ENCODE assay signal across 19 cellular contexts in the genomic region with DNA sequence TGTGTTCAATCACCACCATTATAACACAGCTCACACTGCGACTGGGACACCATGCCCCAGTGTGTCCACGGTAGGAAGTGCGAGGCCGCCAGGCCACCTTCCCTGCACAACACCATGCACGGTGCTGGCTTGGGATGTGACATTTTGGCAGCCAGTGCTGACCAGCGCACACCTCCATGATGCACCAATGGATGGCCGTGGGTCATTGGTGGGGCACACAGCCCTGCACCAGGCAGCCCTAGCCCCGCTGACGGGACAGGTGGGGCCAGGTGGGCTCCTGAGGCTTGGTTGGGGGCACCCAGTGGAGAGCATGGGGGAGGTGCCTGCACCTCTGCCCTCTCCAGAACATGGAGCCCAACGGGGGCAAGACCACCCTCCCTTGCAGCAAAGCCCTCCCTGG. TPM values are rescaled to one million over a fixed set of nuclear protein-coding genes. Genes with fewer than 3 reads are reported as not detected.
DNase-seq lines count a peak whose midpoint lies in the region; ATAC-seq and TF ChIP-seq lines count a peak whose summit lies in the region.
"Had no signal": no experiment of that assay in that cellular context is flagged by ENCODE, and none has a peak within 500 bp of the region (broad histone marks: within the 10 kb centered on the region; RNA-seq: fewer than 3 reads in every experiment).

No MANE protein-coding gene starts in this region.

- H4K8ac ChIP-seq in neuronal stem cell (ENCODE audit: low read depth, low read length) = peak overlapping the region; percentile 65

- H3K27me3 Mint-ChIP-seq in activated naive CD8-positive, alpha-beta T cell treated with anti-CD3 and anti-CD28 coated beads, Interleukin-2, amount 50 U/mL, for 24 hours = peaks cover 17% of the 10 kb centered on the region

- H2BK120ac ChIP-seq in neuronal stem cell (ENCODE audit: low read depth, low read length) = peak overlapping the region; percentile 91

- TF ChIP-seq CTCF in RWPE2 (IDR thresholded peaks at IDR 0.05; ENCODE audit: poor library complexity, severe bottlenecking) (no peak), left ventricle myocardium inferior (IDR thresholded peaks at IDR 0.05; ENCODE audit: borderline replicate concordance) (no peak)

- H3K9me3 ChIP-seq in RWPE2 (ENCODE audit: severe bottlenecking) (no peaks in the 10 kb centered on the region), left ventricle myocardium inferior (replicated peaks) (no peaks in the 10 kb centered on the region), neuronal stem cell (replicated peaks in 1 of 2; ENCODE audit: control insufficient read depth in 2 of 2, insufficient read depth in 1 of 2, low read depth in 1 of 2, low read length in 2 of 2) (peaks cover 3 to 5% of the 10 kb centered on the region in 2 donors), aorta (ENCODE audit: control insufficient read depth, low read length) (no peaks in the 10 kb centered on the region)
- H3K9me3 ChIP-seq: SK-N-SH had no signal

- H3K27ac ChIP-seq in RWPE2 (ENCODE audit: poor library complexity, severe bottlenecking) = no peak overlapping the region
- H3K27ac ChIP-seq in left ventricle myocardium inferior (replicated peaks) = peak overlapping the region; percentile 75
- H3K27ac ChIP-seq in neuronal stem cell (replicated peaks; ENCODE audit: low read length) = no peak overlapping the region
- H3K27ac ChIP-seq in aorta (ENCODE audit: low read depth in 1 of 2, low read length in 2 of 2) = no peak overlapping the region
- H3K27ac ChIP-seq: KMS-11 had no signal

- peak overlapping the region; percentile 98 for H3K23ac ChIP-seq in neuronal stem cell (ENCODE audit: low read depth, low read length, poor library complexity)

- H3K4me3 ChIP-seq in RWPE2 (ENCODE audit: severe bottlenecking) = no peak overlapping the region
- no peak overlapping the region for H3K4me3 ChIP-seq in left ventricle myocardium inferior
- peak overlapping the region in 1 of 2 donors; percentile 43 for H3K4me3 ChIP-seq in neuronal stem cell (ENCODE audit: low read length in 2 of 2)
- H3K4me3 ChIP-seq in aorta (ENCODE audit: low read length in 2 of 2) = no peak overlapping the region

- intact Hi-C loops in left ventricle myocardium inferior (cut with micrococcal nuclease) (no loop called here), aorta (cut with DNase I) (no loop called here)

- H3K27me3 ChIP-seq in RWPE2 (ENCODE audit: insufficient read depth, poor library complexity, severe bottlenecking) (peaks cover 9% of the 10 kb centered on the region), left ventricle myocardium inferior (ENCODE audit: low read depth) (peaks cover 34% of the 10 kb centered on the region), neuronal stem cell (ENCODE audit: control insufficient read depth in 3 of 3, insufficient read depth in 3 of 3, low read depth in 1 of 3, low read length in 3 of 3) (peaks cover 0 to 7% (median 0%) of the 10 kb centered on the region in 3 experiments), aorta (ENCODE audit: control insufficient read depth in 1 of 2, insufficient read depth in 2 of 2, low read length in 1 of 2) (no peaks in the 10 kb centered on the region)

- H3K14ac ChIP-seq in neuronal stem cell (ENCODE audit: low read length) = peak overlapping the region; percentile 38

- no peaks in the 10 kb centered on the region for H3K4me1 Mint-ChIP-seq in activated naive CD8-positive, alpha-beta T cell treated with anti-CD3 and anti-CD28 coated beads, Interleukin-2, amount 50 U/mL, for 24 hours

- no peak overlapping the region for H3K27ac Mint-ChIP-seq in activated naive CD8-positive, alpha-beta T cell treated with anti-CD3 and anti-CD28 coated beads, Interleukin-2, amount 50 U/mL, for 24 hours
- H3K27ac Mint-ChIP-seq: CD4-positive, alpha-beta T cell had no signal

- no peak overlapping the region for H4K91ac ChIP-seq in neuronal stem cell (ENCODE audit: low read depth, low read length, poor library complexity)

- DNase-seq in RWPE2 (ENCODE audit: low spot score) (peak; percentile 41), left ventricle myocardium inferior (peak; percentile 13), neuronal stem cell (ENCODE audit: low spot score) (no peak), aorta (peak; percentile 38 to 48), NCI-H1105 treated with DMSO at 0.1 percent for 48 hours (lab: John Stamatoyannopoulos, UW) (no peak)
- DNase-seq in activated naive CD8-positive, alpha-beta T cell treated with anti-CD3 and anti-CD28 coated beads, Interleukin-2, amount 50 U/mL, for 24 hours = no peak
- DNase-seq: CD4-positive, alpha-beta T cell; DMS79 treated with DMSO at 0.1 percent for 48 hours; IMR-90; MV-4-11; NCI-H187 treated with DMSO at 0.1 percent for 48 hours; NCI-H2107; SIG-M5 had no signal

- peak overlapping the region; percentile 63 for H2AK5ac ChIP-seq in neuronal stem cell (ENCODE audit: low read depth, low read length)

- no peak overlapping the region for H3K9ac ChIP-seq in neuronal stem cell (ENCODE audit: low read depth, low read length, poor library complexity)
- H3K9ac ChIP-seq: KMS-11, SK-N-SH had no signal

- no CpG with 5 or more reads among the region's 10 CpGs for WGBS in neuronal stem cell (ENCODE audit: extremely low coverage in 2 of 2, insufficient read length in 2 of 2, insufficient replicate concordance in 1 of 2), 2 donors
- WGBS in aorta, 2 donors = 93 to 95% methylated on average over 10 of the region's 10 CpGs

- ATAC-seq in RWPE2 (ENCODE audit: low read depth) = no peak
- no peak for ATAC-seq in aorta (ENCODE audit: low FRiP score)
- ATAC-seq in activated naive CD8-positive, alpha-beta T cell treated with anti-CD3 and anti-CD28 coated beads, Interleukin-2, amount 50 U/mL, for 24 hours = no peak
- no peak for ATAC-seq in GM21423 (IDR thresholded peaks at IDR 0.05; ENCODE audit: unreplicated experiment)
- ATAC-seq: HCT116 had no signal

- no peaks in the 10 kb centered on the region for H3K79me1 ChIP-seq in neuronal stem cell (ENCODE audit: low read depth, low read length)

- peak overlapping the region; percentile 58 for H2BK12ac ChIP-seq in neuronal stem cell (ENCODE audit: low read length)

- H3K4me3 Mint-ChIP-seq in activated naive CD8-positive, alpha-beta T cell treated with anti-CD3 and anti-CD28 coated beads, Interleukin-2, amount 50 U/mL, for 24 hours = no peak overlapping the region
- H3K4me3 Mint-ChIP-seq: CD4-positive, alpha-beta T cell had no signal

- H2BK5ac ChIP-seq in neuronal stem cell (ENCODE audit: low read length) = peak overlapping the region; percentile 6

- peak overlapping the region; percentile 58 for H2BK15ac ChIP-seq in neuronal stem cell (ENCODE audit: low read length)

- H3K4me2 ChIP-seq in neuronal stem cell (ENCODE audit: insufficient read depth, low read length, poor library complexity, severe bottlenecking) = no peak overlapping the region
- H3K4me2 ChIP-seq: KMS-11, SK-N-SH had no signal

- no peaks in the 10 kb centered on the region for H3K4me1 ChIP-seq in RWPE2 (ENCODE audit: insufficient read depth, poor library complexity, severe bottlenecking)
- peaks cover 30% of the 10 kb centered on the region for H3K4me1 ChIP-seq in left ventricle myocardium inferior
- peaks cover 6 to 11% of the 10 kb centered on the region in 2 donors for H3K4me1 ChIP-seq in neuronal stem cell (ENCODE audit: control insufficient read depth in 2 of 2, insufficient read depth in 1 of 2, low read depth in 1 of 2, low read length in 2 of 2)
- no peaks in the 10 kb centered on the region for H3K4me1 ChIP-seq in aorta (ENCODE audit: control insufficient read depth in 1 of 2, insufficient read depth in 2 of 2, low read length in 2 of 2)

- H3K36me3 Mint-ChIP-seq in activated naive CD8-positive, alpha-beta T cell treated with anti-CD3 and anti-CD28 coated beads, Interleukin-2, amount 50 U/mL, for 24 hours (ENCODE audit: low read depth) = no peaks in the 10 kb centered on the region

- H3K9me3 Mint-ChIP-seq in activated naive CD8-positive, alpha-beta T cell treated with anti-CD3 and anti-CD28 coated beads, Interleukin-2, amount 50 U/mL, for 24 hours = peaks cover 4% of the 10 kb centered on the region
- H3K9me3 Mint-ChIP-seq: CD4-positive, alpha-beta T cell had no signal

- H3K36me3 ChIP-seq in RWPE2 (ENCODE audit: low read depth) = no peaks in the 10 kb centered on the region
- H3K36me3 ChIP-seq in left ventricle myocardium inferior = no peaks in the 10 kb centered on the region
- H3K36me3 ChIP-seq in neuronal stem cell (replicated peaks in 1 of 2; ENCODE audit: control insufficient read depth in 2 of 2, insufficient read depth in 2 of 2, low read length in 2 of 2) = no peaks in the 10 kb centered on the region
- no peaks in the 10 kb centered on the region for H3K36me3 ChIP-seq in aorta (ENCODE audit: control insufficient read depth in 1 of 2, insufficient read depth in 2 of 2, low read length in 1 of 2)

- no peak overlapping the region for H2AFZ ChIP-seq in neuronal stem cell (ENCODE audit: low read length)

- peak overlapping the region; percentile 28 for H3K18ac ChIP-seq in neuronal stem cell (ENCODE audit: low read length)

- peak overlapping the region; percentile 37 for H3K4ac ChIP-seq in neuronal stem cell (ENCODE audit: low read length)

RNA-seq across cellular contexts. Expression of gene FRMD1, which starts 18.2 kb away (rescaled TPM):
- total RNA-seq in left ventricle myocardium inferior (0.16 TPM), aorta (under 1 TPM; 0.06 to 0.19 TPM)
- polyA plus RNA-seq in neuronal stem cell (2013, experiment 1 of 2) = 0.20 TPM
- 0.18 TPM for polyA plus RNA-seq in neuronal stem cell (2013, experiment 2 of 2)
- under 1 TPM; 0.03 to 0.38 TPM for polyA plus RNA-seq in aorta
- total RNA-seq: CD4-positive, alpha-beta T cell; IMR-90; NCI-H460 had no signal
- polyA plus RNA-seq: BJ, IMR-90, SK-N-SH had no signal

Comparison
In these comparisons a context has a peak if more than half of its experiments do, and no peak if none do; other contexts are left out.
1. DNase-seq: peak in RWPE2 (single experiment), left ventricle myocardium inferior (single experiment) and aorta (2 of 2); none in neuronal stem cell (single experiment), activated naive CD8-positive, alpha-beta T cell treated with anti-CD3 and anti-CD28 coated beads, Interleukin-2, amount 50 U/mL, for 24 hours (single experiment) and NCI-H1105 treated with DMSO at 0.1 percent for 48 hours (single experiment).